ENCODE assay signal across 11 cellular contexts in the genomic region with DNA sequence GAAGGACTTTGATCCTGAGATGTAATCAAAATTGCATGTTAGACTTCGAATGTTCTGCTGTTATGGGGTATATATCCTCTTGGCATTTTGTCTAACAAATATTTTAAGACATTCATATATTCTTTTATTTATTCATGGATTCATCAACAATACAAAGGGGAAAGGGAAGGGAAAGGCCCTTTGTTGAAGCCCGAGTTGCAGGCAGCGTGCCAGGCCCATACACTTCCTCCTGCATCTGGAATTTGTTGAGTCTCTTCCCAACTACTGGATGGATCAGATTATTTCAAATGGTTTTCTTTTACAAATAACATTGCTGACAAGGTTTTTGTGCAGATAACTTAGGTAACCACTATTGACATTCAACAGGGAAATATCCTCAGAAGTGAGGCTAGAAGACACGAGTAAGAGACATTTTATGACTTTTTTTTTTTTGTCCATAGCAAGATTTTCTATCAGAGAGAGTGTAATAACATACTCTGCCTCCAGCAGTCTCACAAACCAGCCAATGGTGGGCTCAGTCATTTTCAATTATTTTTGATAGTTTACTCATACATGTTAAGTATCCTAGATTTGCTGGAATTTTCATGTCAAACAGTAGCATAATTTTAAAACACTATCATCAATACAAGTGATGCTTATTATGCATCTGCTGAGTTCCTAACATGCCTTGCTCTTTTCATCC.
DNase-seq lines count a peak whose midpoint lies in the region; ATAC-seq and TF ChIP-seq lines count a peak whose summit lies in the region.
"Had no signal": no experiment of that assay in that cellular context is flagged by ENCODE, and none has a peak within 500 bp of the region (broad histone marks: within the 10 kb centered on the region; RNA-seq: fewer than 3 reads in every experiment).

No MANE protein-coding gene starts in this region.

- no peaks in the 10 kb centered on the region for H3K79me2 ChIP-seq in PC-9 (ENCODE audit: low read depth)

- peaks cover 65% of the 10 kb centered on the region for H3K4me1 Mint-ChIP-seq in T-helper 2 cell treated with Interferon-gamma antibody and Interleukin-4, amounts not matched to agents 5 μg/mL and 100 μg/mL, for 36 hours (ENCODE audit: low read depth)
- peaks cover 56 to 67% of the 10 kb centered on the region in 2 donors for H3K4me1 Mint-ChIP-seq in effector memory CD8-positive, alpha-beta T cell (ENCODE audit: low read depth in 2 of 2)
- no peaks in the 10 kb centered on the region for H3K4me1 Mint-ChIP-seq in neural crest cell

- TF ChIP-seq CTCF in PC-9 (conservative IDR thresholded peaks at IDR 0.05) (0 out of 2 replicates have a peak, but pooled peaks have one; percentile 17), neural crest cell (conservative IDR thresholded peaks at IDR 0.05) (peak; percentile 34)

- POLR2A ChIA-PET in PC-9 (lab: Charles Lee; ENCODE audit: unreplicated experiment) = no interaction called here

- no peaks in the 10 kb centered on the region for H3K27me3 Mint-ChIP-seq in T-helper 2 cell treated with Interferon-gamma antibody and Interleukin-4, amounts not matched to agents 5 μg/mL and 100 μg/mL, for 36 hours (ENCODE audit: low read depth)
- no peaks in the 10 kb centered on the region for H3K27me3 Mint-ChIP-seq in effector memory CD8-positive, alpha-beta T cell
- H3K27me3 Mint-ChIP-seq in neural crest cell (ENCODE audit: low read depth) = no peaks in the 10 kb centered on the region

- ATAC-seq in effector memory CD8-positive, alpha-beta T cell (replicated peaks) = no peak

- CTCF ChIA-PET in PC-9 (lab: Charles Lee) = no interaction called here

- H3K36me3 Mint-ChIP-seq in T-helper 2 cell treated with Interferon-gamma antibody and Interleukin-4, amounts not matched to agents 5 μg/mL and 100 μg/mL, for 36 hours (ENCODE audit: low read depth) = peaks cover 84% of the 10 kb centered on the region
- H3K36me3 Mint-ChIP-seq in effector memory CD8-positive, alpha-beta T cell (ENCODE audit: insufficient read depth) = peaks cover 63% of the 10 kb centered on the region
- peaks cover 34% of the 10 kb centered on the region for H3K36me3 Mint-ChIP-seq in neural crest cell (ENCODE audit: low read depth)

- H3K9me2 ChIP-seq in PC-9 (ENCODE audit: insufficient read depth) = no peaks in the 10 kb centered on the region

- H3K9me3 ChIP-seq in PC-9 (ENCODE audit: insufficient read depth, low read depth) = no peaks in the 10 kb centered on the region
- H3K9me3 ChIP-seq: uterus had no signal

- H3K27ac Mint-ChIP-seq in T-helper 2 cell treated with Interferon-gamma antibody and Interleukin-4, amounts not matched to agents 5 μg/mL and 100 μg/mL, for 36 hours = peak overlapping the region; percentile 22
- peak overlapping the region; percentile 72 to 81 for H3K27ac Mint-ChIP-seq in effector memory CD8-positive, alpha-beta T cell
- no peak overlapping the region for H3K27ac Mint-ChIP-seq in neural crest cell (ENCODE audit: unreplicated experiment)

- BruUV-seq in PC-9 (replicated peaks; lab: Mats Ljungman, UMichigan) = no TSS peak

- H3K27ac ChIP-seq in PC-9 = no peak overlapping the region
- H3K27ac ChIP-seq: uterus had no signal

- peaks cover 7% of the 10 kb centered on the region; the same call in 1 of the 2 replicates for H3K36me3 ChIP-seq in PC-9 (ENCODE audit: low read depth)
- H3K36me3 ChIP-seq: uterus had no signal

- intact Hi-C loops in PC-9 (cut with micrococcal nuclease; ENCODE audit: unreplicated experiment) = no loop called here

- H3K4me3 Mint-ChIP-seq in T-helper 2 cell treated with Interferon-gamma antibody and Interleukin-4, amounts not matched to agents 5 μg/mL and 100 μg/mL, for 36 hours = peak overlapping the region; percentile 41
- no peak overlapping the region for H3K4me3 Mint-ChIP-seq in effector memory CD8-positive, alpha-beta T cell
- no peak overlapping the region for H3K4me3 Mint-ChIP-seq in neural crest cell

- H3K4me2 ChIP-seq in PC-9 = no peak overlapping the region

- no peak overlapping the region for H3K4me3 ChIP-seq in PC-9
- H3K4me3 ChIP-seq: uterus had no signal

- H3K27me3 ChIP-seq in PC-9 (ENCODE audit: insufficient read depth, low read depth) = no peaks in the 10 kb centered on the region
- H3K27me3 ChIP-seq: uterus had no signal

- H4K20me1 ChIP-seq in PC-9 (ENCODE audit: insufficient read depth) = no peaks in the 10 kb centered on the region

- no peaks in the 10 kb centered on the region for H3F3A ChIP-seq in PC-9 (ENCODE audit: insufficient read depth, low read depth)

- H3K9me3 Mint-ChIP-seq in T-helper 2 cell treated with Interferon-gamma antibody and Interleukin-4, amounts not matched to agents 5 μg/mL and 100 μg/mL, for 36 hours = no peaks in the 10 kb centered on the region
- no peaks in the 10 kb centered on the region for H3K9me3 Mint-ChIP-seq in effector memory CD8-positive, alpha-beta T cell
- peaks cover 3% of the 10 kb centered on the region for H3K9me3 Mint-ChIP-seq in neural crest cell

- H3K4me1 ChIP-seq in PC-9 (replicated peaks; ENCODE audit: insufficient read depth) = no peaks in the 10 kb centered on the region
- H3K4me1 ChIP-seq: uterus had no signal

- H2AFZ ChIP-seq in PC-9 = no peak overlapping the region

- DNase-seq in T-helper 2 cell treated with Interferon-gamma antibody and Interleukin-4, amounts not matched to agents 5 μg/mL and 100 μg/mL, for 36 hours (ENCODE audit: low spot score) = no peak
- no peak for DNase-seq in T-helper 2 cell
- DNase-seq in PC-9 = no peak
- DNase-seq in effector memory CD8-positive, alpha-beta T cell = no peak
- no peak for DNase-seq in neural crest cell (ENCODE audit: low read depth, low spot score)
- no peak for DNase-seq in stimulated activated CD8-positive, alpha-beta memory T cell treated with anti-CD3 and anti-CD28 coated beads, Interleukin-4, amount 100 ng/mL, for 48 hours
- DNase-seq in 8988T = no peak
- DNase-seq in NCI-H82 treated with DMSO at 0.1 percent for 48 hours (lab: John Stamatoyannopoulos, UW; ENCODE audit: unreplicated experiment) = no peak
- DNase-seq: retina, SHP77, uterus had no signal
